15 cellular contexts compared by ENCODE assay signal in genomic region chr7:77783111-77783510, GRCh38.
"Had no signal": no experiment of that assay in that cellular context is flagged by ENCODE, and none has a peak within 500 bp of the region (broad histone marks: within the 10 kb centered on the region; RNA-seq: fewer than 3 reads in every experiment).

No MANE protein-coding gene starts in this region.

- H3K9me3 ChIP-seq: lower lobe of right lung had no signal

- ATAC-seq: activated CD8-positive, alpha-beta memory T cell treated with anti-CD3 and anti-CD28 coated beads, Interleukin-2, amount 10 ng/mL, durations not matched to agents 7 days and 5 days; esophagus mucosa; lower lobe of right lung; stimulated activated naive B cell treated with anti-CD40 and anti-IgM and Interleukin-4, amounts not matched to agents 10 μg/mL and 1 μg/mL and 100 μg/mL, for 72 hours had no signal

- H3K4me1 Mint-ChIP-seq: activated CD8-positive, alpha-beta memory T cell treated with anti-CD3 and anti-CD28 coated beads, Interleukin-2, amount 10 ng/mL, durations not matched to agents 7 days and 5 days; brain; central memory CD8-positive, alpha-beta T cell had no signal

- H3K4me1 ChIP-seq: lower lobe of right lung had no signal

- H3K27ac Mint-ChIP-seq: activated CD4-positive, alpha-beta memory T cell treated with anti-CD3 and anti-CD28 coated beads, Interleukin-2, amount 10 ng/mL, durations not matched to agents 7 days and 5 days; activated CD8-positive, alpha-beta memory T cell treated with anti-CD3 and anti-CD28 coated beads, Interleukin-2, amount 10 ng/mL, durations not matched to agents 7 days and 5 days; activated naive CD8-positive, alpha-beta T cell treated with anti-CD3 and anti-CD28 coated beads, Interleukin-2, amount 10 ng/mL, durations not matched to agents 7 days and 5 days; progenitor cell of endocrine pancreas had no signal

- H3K9me3 Mint-ChIP-seq: activated CD4-positive, alpha-beta memory T cell treated with anti-CD3 and anti-CD28 coated beads, Interleukin-2, amount 10 ng/mL, durations not matched to agents 7 days and 5 days; activated naive CD8-positive, alpha-beta T cell treated with anti-CD3 and anti-CD28 coated beads, Interleukin-2, amount 10 ng/mL, durations not matched to agents 7 days and 5 days; central memory CD8-positive, alpha-beta T cell; stimulated activated naive B cell treated with anti-CD40 and anti-IgM and Interleukin-4, amounts not matched to agents 10 μg/mL and 1 μg/mL and 100 μg/mL, for 72 hours had no signal

- H3K27ac ChIP-seq: coronary artery, lower lobe of right lung, WERI-Rb-1 had no signal

- H3K4me3 ChIP-seq: coronary artery, lower lobe of right lung had no signal

- DNase-seq: activated CD4-positive, alpha-beta memory T cell treated with anti-CD3 and anti-CD28 coated beads, Interleukin-2, amount 10 ng/mL, durations not matched to agents 7 days and 5 days; activated CD4-positive, alpha-beta T cell treated with anti-CD3 and anti-CD28 coated beads for 4 hours; activated CD8-positive, alpha-beta memory T cell treated with anti-CD3 and anti-CD28 coated beads, Interleukin-2, amount 10 ng/mL, durations not matched to agents 7 days and 5 days; activated naive CD8-positive, alpha-beta T cell treated with anti-CD3 and anti-CD28 coated beads, Interleukin-2, amount 10 ng/mL, durations not matched to agents 7 days and 5 days; effector CD4-positive, alpha-beta T cell; islet precursor cell; lower lobe of right lung; stimulated activated naive B cell treated with anti-CD40 and anti-IgM and Interleukin-4, amounts not matched to agents 10 μg/mL and 1 μg/mL and 100 μg/mL, for 72 hours; T-helper 2 cell; WERI-Rb-1 had no signal

- H3K4me3 Mint-ChIP-seq: activated CD4-positive, alpha-beta memory T cell treated with anti-CD3 and anti-CD28 coated beads, Interleukin-2, amount 10 ng/mL, durations not matched to agents 7 days and 5 days; activated CD8-positive, alpha-beta memory T cell treated with anti-CD3 and anti-CD28 coated beads, Interleukin-2, amount 10 ng/mL, durations not matched to agents 7 days and 5 days; activated naive CD8-positive, alpha-beta T cell treated with anti-CD3 and anti-CD28 coated beads, Interleukin-2, amount 10 ng/mL, durations not matched to agents 7 days and 5 days; brain; central memory CD8-positive, alpha-beta T cell; stimulated activated naive B cell treated with anti-CD40 and anti-IgM and Interleukin-4, amounts not matched to agents 10 μg/mL and 1 μg/mL and 100 μg/mL, for 72 hours had no signal

- H3K27me3 Mint-ChIP-seq: activated CD4-positive, alpha-beta memory T cell treated with anti-CD3 and anti-CD28 coated beads, Interleukin-2, amount 10 ng/mL, durations not matched to agents 7 days and 5 days; activated CD8-positive, alpha-beta memory T cell treated with anti-CD3 and anti-CD28 coated beads, Interleukin-2, amount 10 ng/mL, durations not matched to agents 7 days and 5 days; activated naive CD8-positive, alpha-beta T cell treated with anti-CD3 and anti-CD28 coated beads, Interleukin-2, amount 10 ng/mL, durations not matched to agents 7 days and 5 days; brain; central memory CD8-positive, alpha-beta T cell; progenitor cell of endocrine pancreas; stimulated activated naive B cell treated with anti-CD40 and anti-IgM and Interleukin-4, amounts not matched to agents 10 μg/mL and 1 μg/mL and 100 μg/mL, for 72 hours had no signal
